ENCODE assay signal across 15 cellular contexts in genomic region chr1:152049291-152050073, GRCh38. TPM values are rescaled to one million over a fixed set of nuclear protein-coding genes. Genes with fewer than 3 reads are reported as not detected.
DNase-seq lines count a peak whose midpoint lies in the region; ATAC-seq and TF ChIP-seq lines count a peak whose summit lies in the region.
"Had no signal": no experiment of that assay in that cellular context is flagged by ENCODE, and none has a peak within 500 bp of the region (broad histone marks: within the 10 kb centered on the region; RNA-seq: fewer than 3 reads in every experiment).

No MANE protein-coding gene starts in this region.

- H3K27ac ChIP-seq in RWPE2 (ENCODE audit: poor library complexity, severe bottlenecking): peak overlapping the region; percentile 98

- H3K4me3 ChIP-seq in RWPE2 (ENCODE audit: severe bottlenecking): no peak overlapping the region

- CTCF ChIA-PET in activated CD8-positive, alpha-beta memory T cell treated with anti-CD3 and anti-CD28 coated beads, Interleukin-2, amount 10 ng/mL, durations not matched to agents 7 days and 5 days (lab: Charles Lee): interaction anchor here (0.9 to 7.2 kb wide), 6 partner anchors 10 to 410 kb away, joined by 3 to 79 read pairs (median 20); partner anchors contain the start of gene S100A11

- peaks cover 18% of the 10 kb centered on the region for H3K27me3 Mint-ChIP-seq in activated CD8-positive, alpha-beta memory T cell treated with anti-CD3 and anti-CD28 coated beads, Interleukin-2, amount 10 ng/mL, durations not matched to agents 7 days and 5 days
- H3K27me3 Mint-ChIP-seq in type B pancreatic cell: peaks cover 20% of the 10 kb centered on the region

- H3K9me3 ChIP-seq in RWPE2 (ENCODE audit: severe bottlenecking): no peaks in the 10 kb centered on the region

- no peaks in the 10 kb centered on the region for H3K9me3 Mint-ChIP-seq in activated CD8-positive, alpha-beta memory T cell treated with anti-CD3 and anti-CD28 coated beads, Interleukin-2, amount 10 ng/mL, durations not matched to agents 7 days and 5 days (ENCODE audit: low read depth)
- H3K9me3 Mint-ChIP-seq in type B pancreatic cell: no peaks in the 10 kb centered on the region
- H3K9me3 Mint-ChIP-seq: activated B cell treated with CpG ODN at 0.5 μM for 24 hours, neural crest cell had no signal

- DNase-seq in activated CD8-positive, alpha-beta memory T cell treated with anti-CD3 and anti-CD28 coated beads, Interleukin-2, amount 10 ng/mL, durations not matched to agents 7 days and 5 days: no peak
- DNase-seq in activated CD8-positive, alpha-beta memory T cell treated with anti-CD3 and anti-CD28 coated beads, Interleukin-2, amount 50 U/mL, for 4 hours: no peak
- DNase-seq in RWPE2 (ENCODE audit: low spot score): no peak
- peak; percentile 79 for DNase-seq in fibroblast of peridontal ligament (ENCODE audit: extremely low read depth)
- no peak for DNase-seq in type B pancreatic cell (ENCODE audit: extremely low spot score, unreplicated experiment)
- DNase-seq in putamen (ENCODE audit: low spot score): no peak
- no peak for DNase-seq in KBM-7
- DNase-seq in NCI-H82 (lab: John Stamatoyannopoulos, UW): no peak
- DNase-seq: activated B cell treated with CpG ODN at 0.5 μM for 24 hours; activated effector memory CD4-positive, alpha-beta T cell treated with anti-CD3 and anti-CD28 coated beads, Interleukin-2, amount 50 U/mL, for 16 hours; effector memory CD4-positive, alpha-beta T cell; MM.1S; stimulated activated CD4-positive, alpha-beta T cell treated with anti-CD3 and anti-CD28 coated beads, Interleukin-2, amount 100 ng/mL, for 24 hours had no signal

- no peaks in the 10 kb centered on the region for H3K36me3 Mint-ChIP-seq in activated CD8-positive, alpha-beta memory T cell treated with anti-CD3 and anti-CD28 coated beads, Interleukin-2, amount 10 ng/mL, durations not matched to agents 7 days and 5 days
- no peaks in the 10 kb centered on the region for H3K36me3 Mint-ChIP-seq in type B pancreatic cell

- H3K27me3 ChIP-seq in RWPE2 (ENCODE audit: insufficient read depth, poor library complexity, severe bottlenecking): no peaks in the 10 kb centered on the region

- H3K36me3 ChIP-seq in RWPE2 (ENCODE audit: low read depth): no peaks in the 10 kb centered on the region

- TF ChIP-seq CTCF in RWPE2 (IDR thresholded peaks at IDR 0.05; ENCODE audit: poor library complexity, severe bottlenecking) (no peak), type B pancreatic cell (conservative IDR thresholded peaks at IDR 0.05) (no peak)

- H3K4me1 ChIP-seq in RWPE2 (ENCODE audit: insufficient read depth, poor library complexity, severe bottlenecking): peaks cover 46% of the 10 kb centered on the region

- peaks cover 29% of the 10 kb centered on the region for H3K4me1 Mint-ChIP-seq in activated CD8-positive, alpha-beta memory T cell treated with anti-CD3 and anti-CD28 coated beads, Interleukin-2, amount 10 ng/mL, durations not matched to agents 7 days and 5 days
- peaks cover 18% of the 10 kb centered on the region for H3K4me1 Mint-ChIP-seq in type B pancreatic cell (ENCODE audit: unreplicated experiment)

- H3K4me3 Mint-ChIP-seq in activated CD8-positive, alpha-beta memory T cell treated with anti-CD3 and anti-CD28 coated beads, Interleukin-2, amount 10 ng/mL, durations not matched to agents 7 days and 5 days: no peak overlapping the region
- H3K4me3 Mint-ChIP-seq in type B pancreatic cell: peak overlapping the region; percentile 6
- H3K4me3 Mint-ChIP-seq: activated B cell treated with CpG ODN at 0.5 μM for 24 hours, neural crest cell had no signal

- in situ Hi-C loops in KBM-7 (cut with MboI; ENCODE audit: low pct_unique_long_range_greater_than_20kb, low sequenced_read_pairs): loop anchor here (5.0 to 25.0 kb wide), 2 partner anchors 133 to 388 kb away; no protein-coding TSS in a partner anchor

- peak overlapping the region; percentile 17 for H3K27ac Mint-ChIP-seq in activated CD8-positive, alpha-beta memory T cell treated with anti-CD3 and anti-CD28 coated beads, Interleukin-2, amount 10 ng/mL, durations not matched to agents 7 days and 5 days
- peak overlapping the region; percentile 86 for H3K27ac Mint-ChIP-seq in type B pancreatic cell

- no peak for ATAC-seq in activated CD8-positive, alpha-beta memory T cell treated with anti-CD3 and anti-CD28 coated beads, Interleukin-2, amount 10 ng/mL, durations not matched to agents 7 days and 5 days
- no peak for ATAC-seq in RWPE2 (ENCODE audit: low read depth)

RNA-seq across cellular contexts. Expression of gene S100A11, which starts 12.7 kb away (rescaled TPM):
- total RNA-seq in activated CD8-positive, alpha-beta memory T cell treated with anti-CD3 and anti-CD28 coated beads, Interleukin-2, amount 10 ng/mL, durations not matched to agents 7 days and 5 days: 100 to 1,000 TPM; 300 to 330 TPM
- 511 and 1,438 TPM in 2 replicates for total RNA-seq in type B pancreatic cell (ENCODE audit: low replicate concordance)

RNA-seq across cellular contexts. Expression of gene TCHHL1, which starts 39.4 kb away (rescaled TPM):
- total RNA-seq in activated CD8-positive, alpha-beta memory T cell treated with anti-CD3 and anti-CD28 coated beads, Interleukin-2, amount 10 ng/mL, durations not matched to agents 7 days and 5 days: not detected
- 6.5 and 22.3 TPM in 2 replicates for total RNA-seq in type B pancreatic cell (ENCODE audit: low replicate concordance)
- total RNA-seq: activated B cell treated with CpG ODN at 0.5 μM for 24 hours, H1, neural crest cell had no signal

RNA-seq across cellular contexts. Expression of gene S100A10, which starts 55.8 kb away (rescaled TPM):
- 100 to 1,000 TPM; 333 to 424 TPM for total RNA-seq in activated CD8-positive, alpha-beta memory T cell treated with anti-CD3 and anti-CD28 coated beads, Interleukin-2, amount 10 ng/mL, durations not matched to agents 7 days and 5 days
- 316 and 1,258 TPM in 2 replicates for total RNA-seq in type B pancreatic cell (ENCODE audit: low replicate concordance)
